ENCODE assay signal across 18 cellular contexts in genomic region chr22:36308880-36309279, GRCh38. TPM values are rescaled to one million over a fixed set of nuclear protein-coding genes. Genes with fewer than 3 reads are reported as not detected.
DNase-seq lines count a peak whose midpoint lies in the region; ATAC-seq and TF ChIP-seq lines count a peak whose summit lies in the region.
"Had no signal": no experiment of that assay in that cellular context is flagged by ENCODE, and none has a peak within 500 bp of the region (broad histone marks: within the 10 kb centered on the region; RNA-seq: fewer than 3 reads in every experiment).

No MANE protein-coding gene starts in this region.

- H3K36me3 Mint-ChIP-seq in Caco-2 (ENCODE audit: insufficient read depth, unreplicated experiment), result peaks cover 97% of the 10 kb centered on the region
- H3K36me3 Mint-ChIP-seq in dendritic cell treated with granulocyte-macrophage colony-stimulating factor and Interleukin-4, amounts not matched to agents 40 ng/mL and 50 ng/mL, for 4 days (ENCODE audit: low read depth), result peaks cover 100% of the 10 kb centered on the region

- H3K27ac Mint-ChIP-seq in Caco-2 (ENCODE audit: unreplicated experiment), result peak overlapping the region; percentile 34
- H3K27ac Mint-ChIP-seq in dendritic cell treated with granulocyte-macrophage colony-stimulating factor and Interleukin-4, amounts not matched to agents 40 ng/mL and 50 ng/mL, for 4 days, result peak overlapping the region; percentile 50

- TF ChIP-seq CTCF in Caco-2 (IDR thresholded peaks at IDR 0.05; ENCODE audit: insufficient read depth in 1 of 2, low read depth in 1 of 2, low read length in 1 of 2, severe bottlenecking in 1 of 2, unreplicated experiment in 1 of 2) (no peak), RWPE2 (IDR thresholded peaks at IDR 0.05; ENCODE audit: poor library complexity, severe bottlenecking) (no peak)

- H3K27me3 ChIP-seq in Caco-2 (replicated peaks; ENCODE audit: control insufficient read depth, insufficient read depth, low read length) (no peaks in the 10 kb centered on the region), RWPE2 (ENCODE audit: insufficient read depth, poor library complexity, severe bottlenecking) (no peaks in the 10 kb centered on the region), rectal smooth muscle tissue (ENCODE audit: control insufficient read depth, insufficient read depth, low read length) (no peaks in the 10 kb centered on the region)
- H3K27me3 ChIP-seq: neutrophil, tibial artery had no signal

- H3K27me3 Mint-ChIP-seq in Caco-2 (ENCODE audit: insufficient read depth, unreplicated experiment), result no peaks in the 10 kb centered on the region
- H3K27me3 Mint-ChIP-seq in dendritic cell treated with granulocyte-macrophage colony-stimulating factor and Interleukin-4, amounts not matched to agents 40 ng/mL and 50 ng/mL, for 4 days, result no peaks in the 10 kb centered on the region

- ATAC-seq in RWPE2 (ENCODE audit: low read depth) (no peak), HG03097 (IDR thresholded peaks at IDR 0.05; ENCODE audit: low FRiP score, unreplicated experiment) (no peak)

- CTCF ChIA-PET in Caco-2 (lab: Charles Lee), result no interaction called here

- no peak overlapping the region for H3K4me3 Mint-ChIP-seq in Caco-2 (ENCODE audit: unreplicated experiment)
- no peak overlapping the region for H3K4me3 Mint-ChIP-seq in dendritic cell treated with granulocyte-macrophage colony-stimulating factor and Interleukin-4, amounts not matched to agents 40 ng/mL and 50 ng/mL, for 4 days

- intact Hi-C loops in Caco-2 (cut with micrococcal nuclease; ENCODE audit: unreplicated experiment), result no loop called here
- intact Hi-C loops in dendritic cell treated with granulocyte-macrophage colony-stimulating factor and Interleukin-4, amounts not matched to agents 40 ng/mL and 50 ng/mL, for 4 days (cut with micrococcal nuclease), result no loop called here

- no peaks in the 10 kb centered on the region for H3K4me1 Mint-ChIP-seq in Caco-2 (ENCODE audit: low read depth, unreplicated experiment)
- peaks cover 9% of the 10 kb centered on the region for H3K4me1 Mint-ChIP-seq in dendritic cell treated with granulocyte-macrophage colony-stimulating factor and Interleukin-4, amounts not matched to agents 40 ng/mL and 50 ng/mL, for 4 days (ENCODE audit: low read depth)

- H3K9me3 ChIP-seq in Caco-2, result no peaks in the 10 kb centered on the region
- H3K9me3 ChIP-seq in RWPE2 (ENCODE audit: severe bottlenecking), result no peaks in the 10 kb centered on the region
- H3K9me3 ChIP-seq: tibial artery had no signal

- BruUV-seq in Caco-2 (replicated peaks; lab: Mats Ljungman, UMichigan), result no TSS peak

- POLR2A ChIA-PET in Caco-2 (lab: Charles Lee), result no interaction called here

- no peak overlapping the region for H3K9ac ChIP-seq in rectal smooth muscle tissue (ENCODE audit: low read length)
- H3K9ac ChIP-seq: KMS-11 had no signal

- H3K36me3 ChIP-seq in Caco-2 (ENCODE audit: control insufficient read depth, insufficient read depth, low read length), result peaks cover 4% of the 10 kb centered on the region
- H3K36me3 ChIP-seq in RWPE2 (ENCODE audit: low read depth), result peaks cover 100% of the 10 kb centered on the region
- peaks cover 83% of the 10 kb centered on the region for H3K36me3 ChIP-seq in rectal smooth muscle tissue (ENCODE audit: control insufficient read depth, insufficient read depth, low read length)

- H3K27ac ChIP-seq in RWPE2 (ENCODE audit: poor library complexity, severe bottlenecking) (peak overlapping the region; percentile 18), rectal smooth muscle tissue (ENCODE audit: low read depth, low read length) (peak overlapping the region; percentile 44)
- H3K27ac ChIP-seq: KMS-11, neutrophil had no signal

- no peaks in the 10 kb centered on the region for H3K9me3 Mint-ChIP-seq in Caco-2 (ENCODE audit: unreplicated experiment)
- no peaks in the 10 kb centered on the region for H3K9me3 Mint-ChIP-seq in dendritic cell treated with granulocyte-macrophage colony-stimulating factor and Interleukin-4, amounts not matched to agents 40 ng/mL and 50 ng/mL, for 4 days

- no peaks in the 10 kb centered on the region for H3K4me1 ChIP-seq in Caco-2
- peaks cover 5% of the 10 kb centered on the region for H3K4me1 ChIP-seq in RWPE2 (ENCODE audit: insufficient read depth, poor library complexity, severe bottlenecking)
- H3K4me1 ChIP-seq in rectal smooth muscle tissue (ENCODE audit: control insufficient read depth, insufficient read depth, low read length), result no peaks in the 10 kb centered on the region
- H3K4me1 ChIP-seq: tibial artery had no signal

- H3K4me3 ChIP-seq in Caco-2 (ENCODE audit: low read depth, low read length) (no peak overlapping the region), RWPE2 (ENCODE audit: severe bottlenecking) (no peak overlapping the region), rectal smooth muscle tissue (ENCODE audit: low read length) (no peak overlapping the region)
- H3K4me3 ChIP-seq: tibial artery had no signal

- DNase-seq in Caco-2, result no peak
- no peak for DNase-seq in RWPE2 (ENCODE audit: low spot score)
- DNase-seq in T-helper 9 cell, result no peak
- DNase-seq in iPS-NIHi7 (ENCODE audit: extremely low spot score), result no peak
- DNase-seq: activated CD4-positive, alpha-beta T cell treated with anti-CD3 and anti-CD28 coated beads for 48 hours; AML-193; amygdala; midbrain; NCI-H1048; NCI-H510A; RPMI8226; stimulated activated CD4-positive, alpha-beta T cell treated with anti-CD3 and anti-CD28 coated beads, Interleukin-15, amount 100 ng/mL, for 24 hours; tibial artery had no signal

RNA-seq across cellular contexts. Expression of gene APOL1, which starts 55.9 kb away (rescaled TPM):
- total RNA-seq in Caco-2 (2022), result 0.32 and 0.39 TPM in 2 replicates
